8 cellular contexts compared by ENCODE assay signal in the genomic region with DNA sequence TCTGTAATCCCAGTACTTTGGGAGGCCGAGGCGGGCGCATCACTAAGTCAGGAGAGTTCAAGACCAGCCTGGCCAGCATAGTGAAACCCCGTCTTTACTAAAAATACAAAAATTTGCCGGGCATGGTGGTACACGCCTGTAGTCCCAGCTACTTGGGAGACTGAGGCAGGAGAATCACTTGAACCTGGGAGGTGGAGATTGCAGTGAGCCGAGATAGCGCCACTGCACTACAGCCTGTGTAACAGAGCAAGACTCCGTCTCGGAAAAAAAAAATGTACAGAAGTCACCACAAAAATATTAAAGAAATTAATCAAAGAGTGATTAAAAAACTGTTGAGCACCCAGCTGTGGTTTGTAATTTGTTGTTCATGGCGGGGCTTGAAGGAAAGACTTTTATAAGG. TPM values are rescaled to one million over a fixed set of nuclear protein-coding genes. Genes with fewer than 3 reads are reported as not detected.
DNase-seq lines count a peak whose midpoint lies in the region; ATAC-seq and TF ChIP-seq lines count a peak whose summit lies in the region.
"Not testable (repeated sequence)": the region's sequence is repeated elsewhere in the genome, so short reads cannot be mapped to it uniquely, and the experiment has no call there.

No MANE protein-coding gene starts in this region.

- peaks cover 39% of the 10 kb centered on the region for H3F3A ChIP-seq in GM23248 (ENCODE audit: insufficient read depth)
- H3F3A ChIP-seq in PC-3 (ENCODE audit: low read length, unreplicated experiment), result peaks cover 13% of the 10 kb centered on the region

- not testable (repeated sequence) for H3K27me3 Mint-ChIP-seq in activated T-helper 1 cell treated with anti-CD3 and anti-CD28 coated beads, Interleukin-12 subunit alpha, Interleukin-12 subunit beta, Interleukin-2, Interleukin-4 antibody, amounts not matched to agents 30 ng/mL and 10 ng/mL and 1 ng/mL, durations not matched to agents 14 hours and 24 hours and 36 hours (ENCODE audit: insufficient read depth)

- not testable (repeated sequence) for H3K9me3 Mint-ChIP-seq in activated T-helper 1 cell treated with anti-CD3 and anti-CD28 coated beads, Interleukin-12 subunit alpha, Interleukin-12 subunit beta, Interleukin-2, Interleukin-4 antibody, amounts not matched to agents 30 ng/mL and 10 ng/mL and 1 ng/mL, durations not matched to agents 14 hours and 24 hours and 36 hours

- H3K9ac ChIP-seq in GM23248, result peak overlapping the region; percentile 96
- H3K9ac ChIP-seq in PC-3 (ENCODE audit: low read length), result peak overlapping the region; percentile 86
- H3K9ac ChIP-seq in mucosa of stomach (ENCODE audit: low read length), result peak overlapping the region; percentile 89

- H3K27me3 ChIP-seq in A673 (replicated peaks; ENCODE audit: insufficient read depth, low read depth, low read length, poor library complexity); GM23248 (replicated peaks; ENCODE audit: insufficient read depth); PC-3 (ENCODE audit: low read length); left ventricle myocardium inferior (ENCODE audit: low read depth); mucosa of stomach (ENCODE audit: control insufficient read depth, insufficient read depth, low read length): not testable (repeated sequence)

- H3K79me2 ChIP-seq in GM23248 (ENCODE audit: insufficient read depth) (peaks cover 39% of the 10 kb centered on the region), PC-3 (ENCODE audit: low read length) (peaks cover 46% of the 10 kb centered on the region)

- H3K4me3 Mint-ChIP-seq in activated T-helper 1 cell treated with anti-CD3 and anti-CD28 coated beads, Interleukin-12 subunit alpha, Interleukin-12 subunit beta, Interleukin-2, Interleukin-4 antibody, amounts not matched to agents 30 ng/mL and 10 ng/mL and 1 ng/mL, durations not matched to agents 14 hours and 24 hours and 36 hours, result peak overlapping the region; percentile 99

- not testable (repeated sequence) for H4K20me1 ChIP-seq in GM23248 (ENCODE audit: insufficient read depth); PC-3 (ENCODE audit: low read length)

- H3K27ac ChIP-seq in A673 (ENCODE audit: low read depth, low read length, poor library complexity, severe bottlenecking), result peak overlapping the region; percentile 84
- peak overlapping the region; percentile 92 for H3K27ac ChIP-seq in GM23248
- H3K27ac ChIP-seq in PC-3 (ENCODE audit: low read length), result peak overlapping the region; percentile 98
- H3K27ac ChIP-seq in coronary artery, result peak overlapping the region; percentile 66 to 86
- peak overlapping the region; percentile 86 for H3K27ac ChIP-seq in left ventricle myocardium inferior (replicated peaks)
- peak overlapping the region; percentile 10 to 96 (median 92) for H3K27ac ChIP-seq in skin epidermis

- in situ Hi-C loops in GM23248 (cut with MboI), result not testable (repeated sequence)

- H3K36me3 ChIP-seq in A673 (ENCODE audit: insufficient read depth, low read length, poor library complexity, severe bottlenecking) (peaks cover 33% of the 10 kb centered on the region), PC-3 (ENCODE audit: low read depth, low read length) (peaks cover 31% of the 10 kb centered on the region), left ventricle myocardium inferior (peaks cover 33% of the 10 kb centered on the region)
- not testable (repeated sequence) for H3K36me3 ChIP-seq in GM23248 (ENCODE audit: low read depth); mucosa of stomach (ENCODE audit: control insufficient read depth, insufficient read depth, low read length)

- CTCF ChIA-PET in A673 (lab: Charles Lee), result not testable (repeated sequence)
- CTCF ChIA-PET in PC-3 (lab: Charles Lee), result interaction anchor here (0.6 kb wide), 1 partner anchor 14 kb away, joined by 3 read pairs; no protein-coding TSS in a partner anchor

- H2AFZ ChIP-seq in GM23248, result peak overlapping the region; percentile 100
- H2AFZ ChIP-seq in PC-3 (ENCODE audit: low read length), result peak overlapping the region; percentile 89; the same call in 1 of the 2 replicates

- H3K4me2 ChIP-seq in GM23248 (ENCODE audit: unreplicated experiment) (peak overlapping the region; percentile 81), PC-3 (ENCODE audit: low read length) (peak overlapping the region; percentile 88)

- not testable (repeated sequence) for BruUV-seq in A673 (replicated peaks; lab: Mats Ljungman, UMichigan); PC-3 (replicated peaks; lab: Mats Ljungman, UMichigan)

- not testable (repeated sequence) for TF ChIP-seq CTCF in A673 (conservative IDR thresholded peaks at IDR 0.05; ENCODE audit: low read depth, low read length); PC-3 (conservative IDR thresholded peaks at IDR 0.05; ENCODE audit: low read depth, low read length); coronary artery (IDR thresholded peaks at IDR 0.05); left ventricle myocardium inferior (IDR thresholded peaks at IDR 0.05; ENCODE audit: borderline replicate concordance)

- ATAC-seq in PC-3, result not testable (repeated sequence)

- POLR2A ChIA-PET in A673 (lab: Charles Lee; ENCODE audit: low non-redundant PET); PC-3 (lab: Charles Lee; ENCODE audit: unreplicated experiment): not testable (repeated sequence)

- not testable (repeated sequence) for H3K4me1 ChIP-seq in A673 (ENCODE audit: insufficient read depth, low read length, poor library complexity, severe bottlenecking)
- H3K4me1 ChIP-seq in GM23248 (ENCODE audit: insufficient read depth) (peaks cover 34% of the 10 kb centered on the region), PC-3 (ENCODE audit: insufficient read depth, low read length) (peaks cover 36% of the 10 kb centered on the region), left ventricle myocardium inferior (peaks cover 23% of the 10 kb centered on the region), mucosa of stomach (ENCODE audit: control insufficient read depth, insufficient read depth, low read length) (peaks cover 15% of the 10 kb centered on the region)

- not testable (repeated sequence) for H3K9me3 ChIP-seq in A673 (ENCODE audit: low read depth, low read length, poor library complexity, severe bottlenecking); GM23248 (ENCODE audit: low read depth); PC-3 (ENCODE audit: low read length); left ventricle myocardium inferior (replicated peaks); mucosa of stomach (ENCODE audit: control insufficient read depth, low read length)

- peaks cover 26% of the 10 kb centered on the region for H3K4me1 Mint-ChIP-seq in activated T-helper 1 cell treated with anti-CD3 and anti-CD28 coated beads, Interleukin-12 subunit alpha, Interleukin-12 subunit beta, Interleukin-2, Interleukin-4 antibody, amounts not matched to agents 30 ng/mL and 10 ng/mL and 1 ng/mL, durations not matched to agents 14 hours and 24 hours and 36 hours (ENCODE audit: low read depth)

- H3K27ac Mint-ChIP-seq in activated T-helper 1 cell treated with anti-CD3 and anti-CD28 coated beads, Interleukin-12 subunit alpha, Interleukin-12 subunit beta, Interleukin-2, Interleukin-4 antibody, amounts not matched to agents 30 ng/mL and 10 ng/mL and 1 ng/mL, durations not matched to agents 14 hours and 24 hours and 36 hours, result peak overlapping the region; percentile 98

- H3K4me3 ChIP-seq in A673 (ENCODE audit: low read depth, low read length, poor library complexity, severe bottlenecking), result peak overlapping the region; percentile 93
- H3K4me3 ChIP-seq in GM23248, result peak overlapping the region; percentile 96
- peak overlapping the region; percentile 81 for H3K4me3 ChIP-seq in PC-3 (ENCODE audit: low read length)
- peak overlapping the region; percentile 78 for H3K4me3 ChIP-seq in coronary artery
- H3K4me3 ChIP-seq in left ventricle myocardium inferior, result peak overlapping the region; percentile 97
- peak overlapping the region; percentile 85 for H3K4me3 ChIP-seq in mucosa of stomach (ENCODE audit: low read length)
- H3K4me3 ChIP-seq in skin epidermis, result peak overlapping the region; percentile 60 to 95 (median 83)

- H3K9me2 ChIP-seq in GM23248 (ENCODE audit: insufficient read depth); PC-3 (replicated peaks; ENCODE audit: low read length): not testable (repeated sequence)

- peak; percentile 4 for DNase-seq in A673 (ENCODE audit: low spot score)
- DNase-seq in GM23248; PC-3; activated T-helper 1 cell treated with anti-CD3 and anti-CD28 coated beads, Interleukin-12 subunit alpha, Interleukin-12 subunit beta, Interleukin-2, Interleukin-4 antibody, amounts not matched to agents 30 ng/mL and 10 ng/mL and 1 ng/mL, durations not matched to agents 14 hours and 24 hours and 36 hours (ENCODE audit: low spot score); coronary artery (ENCODE audit: low spot score); left ventricle myocardium inferior: not testable (repeated sequence)

- H3K36me3 Mint-ChIP-seq in activated T-helper 1 cell treated with anti-CD3 and anti-CD28 coated beads, Interleukin-12 subunit alpha, Interleukin-12 subunit beta, Interleukin-2, Interleukin-4 antibody, amounts not matched to agents 30 ng/mL and 10 ng/mL and 1 ng/mL, durations not matched to agents 14 hours and 24 hours and 36 hours (ENCODE audit: low read depth), result peaks cover 41% of the 10 kb centered on the region

- 6 to 9% methylated on average over 11 of the region's 11 CpGs for WGBS in GM23248 (ENCODE audit: low coverage in 1 of 2, low lambda C conversion rate in 2 of 2, missing lambda C conversion rate in 2 of 2), 2 experiments

- intact Hi-C loops in A673 (cut with micrococcal nuclease; ENCODE audit: unreplicated experiment) (loop anchor here (10.0 kb wide), 1 partner anchor 144 kb away; no protein-coding TSS in a partner anchor), PC-3 (cut with micrococcal nuclease) (loop anchor here (5.0 to 10.0 kb wide), 3 partner anchors 99 to 306 kb away; a partner anchor contains a TSS)
- intact Hi-C loops in activated T-helper 1 cell treated with anti-CD3 and anti-CD28 coated beads, Interleukin-12 subunit alpha, Interleukin-12 subunit beta, Interleukin-2, Interleukin-4 antibody, amounts not matched to agents 30 ng/mL and 10 ng/mL and 1 ng/mL, durations not matched to agents 14 hours and 24 hours and 36 hours (cut with micrococcal nuclease), result loop anchor here (5.0 to 10.0 kb wide), 2 partner anchors 814 to 1354 kb away; a partner anchor contains a TSS
- intact Hi-C loops in left ventricle myocardium inferior (cut with micrococcal nuclease), result not testable (repeated sequence)

RNA-seq across cellular contexts. Expression of a gene that starts 0.8 kb away (rescaled TPM):
- total RNA-seq in A673 (2021) (11.3 and 12.4 TPM in 2 replicates), PC-3 (2014; rRNA removed) (9.7 and 9.8 TPM in 2 replicates), left ventricle myocardium inferior (3.1 TPM)
- 9.1 and 13.3 TPM in 2 replicates for total RNA-seq in GM23248 (2014; rRNA removed; shearing (Covaris generic))
- polyA plus RNA-seq in GM23248 (2016; fragmentation: Nextera tagmentation; extraction: Ambion mirVana), result 8.9 and 11.8 TPM in 2 replicates
- 20.3 and 21.5 TPM in 2 replicates for total RNA-seq in activated T-helper 1 cell treated with anti-CD3 and anti-CD28 coated beads, Interleukin-12 subunit alpha, Interleukin-12 subunit beta, Interleukin-2, Interleukin-4 antibody, amounts not matched to agents 30 ng/mL and 10 ng/mL and 1 ng/mL, durations not matched to agents 14 hours and 24 hours and 36 hours
